13 cellular contexts compared by ENCODE assay signal in genomic region chr20:45340951-45341350, GRCh38. TPM values are rescaled to one million over a fixed set of nuclear protein-coding genes. Genes with fewer than 3 reads are reported as not detected.
DNase-seq lines count a peak whose midpoint lies in the region; ATAC-seq and TF ChIP-seq lines count a peak whose summit lies in the region.
"Had no signal": no experiment of that assay in that cellular context is flagged by ENCODE, and none has a peak within 500 bp of the region (broad histone marks: within the 10 kb centered on the region; RNA-seq: fewer than 3 reads in every experiment).

No MANE protein-coding gene starts in this region.

- CTCF ChIA-PET in Caco-2 (lab: Charles Lee): interaction anchor here (1.4 to 4.4 kb wide), 8 partner anchors 18 to 430 kb away, joined by 4 to 50 read pairs (median 17); partner anchors contain the start of gene SYS1
- CTCF ChIA-PET in WTC11 (lab: Charles Lee): interaction anchor here (1.0 to 4.4 kb wide), 9 partner anchors 21 to 96 kb away, joined by 3 to 27 read pairs (median 10); partner anchors contain the start of genes MATN4 and SYS1

- intact Hi-C loops in Caco-2 (cut with micrococcal nuclease; ENCODE audit: unreplicated experiment): no loop called here

- DNase-seq in Caco-2 (peak in 1 of 2 experiments; percentile 60), WTC11 (ENCODE audit: low spot score) (no peak), iPS-NIHi11 (ENCODE audit: low spot score) (peak; percentile 63)
- DNase-seq in stimulated activated CD4-positive, alpha-beta T cell treated with anti-CD3 and anti-CD28 coated beads, Interleukin-12 subunit alpha, Interleukin-12 subunit beta, amount 100 ng/mL, for 4 hours: no peak
- DNase-seq: activated T-cell treated with anti-CD3 and anti-CD28 coated beads, Interleukin-2, amount 50 U/mL, for 48 hours; brain microvascular endothelial cell; Kasumi-1; stimulated activated naive CD8-positive, alpha-beta T cell treated with anti-CD3 and anti-CD28 coated beads, Interleukin-15, Interleukin-2, amounts not matched to agents 100 U/mL and 50 U/mL, for 24 hours had no signal

- ATAC-seq in WTC11 (peak; percentile 7; the same call in 1 of the 2 replicates), GM21381 (IDR thresholded peaks at IDR 0.05; ENCODE audit: unreplicated experiment) (no peak), HG03095 (IDR thresholded peaks at IDR 0.05; ENCODE audit: unreplicated experiment) (no peak), GM21447 (IDR thresholded peaks at IDR 0.05; ENCODE audit: unreplicated experiment) (no peak)
- ATAC-seq: stimulated activated naive CD8-positive, alpha-beta T cell treated with anti-CD3 and anti-CD28 coated beads, Interleukin-15, Interleukin-2, amounts not matched to agents 100 U/mL and 50 U/mL, for 24 hours had no signal

- no peak overlapping the region for H2AFZ ChIP-seq in parathyroid adenoma

- H3K27me3 ChIP-seq in Caco-2 (replicated peaks; ENCODE audit: control insufficient read depth, insufficient read depth, low read length) (no peaks in the 10 kb centered on the region), parathyroid adenoma (ENCODE audit: control insufficient read depth, insufficient read depth, low read length) (no peaks in the 10 kb centered on the region)
- H3K27me3 ChIP-seq: brain microvascular endothelial cell had no signal

- H3K4me1 ChIP-seq in Caco-2 (peaks cover 100% of the 10 kb centered on the region), parathyroid adenoma (peaks cover 67% of the 10 kb centered on the region)

- H3K36me3 Mint-ChIP-seq in Caco-2 (ENCODE audit: insufficient read depth, unreplicated experiment) (peaks cover 100% of the 10 kb centered on the region), WTC11 (peaks cover 5% of the 10 kb centered on the region)

- POLR2A ChIA-PET in Caco-2 (lab: Charles Lee) (interaction anchor here (0.6 to 9.0 kb wide), 3 partner anchors 18 to 431 kb away, joined by 5 to 229 read pairs (median 9); partner anchors contain the start of gene SYS1), WTC11 (lab: Charles Lee) (interaction anchor here (1.2 to 2.4 kb wide), 2 partner anchors 21 to 31 kb away, joined by 3 to 11 read pairs; partner anchors contain the start of gene SYS1)

- H3K4me3 ChIP-seq in Caco-2 (ENCODE audit: low read depth, low read length) (peak overlapping the region; percentile 24; the same call in 1 of the 2 replicates), parathyroid adenoma (ENCODE audit: low read depth, low read length) (no peak overlapping the region)
- H3K4me3 ChIP-seq: BLaER1 treated with 17β-estradiol and CSF1 and Interleukin-3, amounts not matched to agents 10 nM and 100 nM had no signal

- peaks cover 95% of the 10 kb centered on the region for H3K4me1 Mint-ChIP-seq in Caco-2 (ENCODE audit: low read depth, unreplicated experiment)
- peaks cover 95% of the 10 kb centered on the region for H3K4me1 Mint-ChIP-seq in WTC11

- TF ChIP-seq CTCF in Caco-2 (IDR thresholded peaks at IDR 0.05; ENCODE audit: insufficient read depth in 1 of 2, low read depth in 1 of 2, low read length in 1 of 2, severe bottlenecking in 1 of 2, unreplicated experiment in 1 of 2) (no peak), WTC11 (IDR thresholded peaks at IDR 0.05) (no peak), parathyroid adenoma (IDR thresholded peaks at IDR 0.05) (no peak)

- H3K36me3 ChIP-seq in Caco-2 (ENCODE audit: control insufficient read depth, insufficient read depth, low read length): peaks cover 11% of the 10 kb centered on the region
- no peaks in the 10 kb centered on the region for H3K36me3 ChIP-seq in parathyroid adenoma (ENCODE audit: control insufficient read depth, insufficient read depth, low read length)
- H3K36me3 ChIP-seq: BLaER1 treated with 17β-estradiol and CSF1 and Interleukin-3, amounts not matched to agents 10 nM and 100 nM had no signal

- peak overlapping the region; percentile 33 for H3K4me2 ChIP-seq in parathyroid adenoma (ENCODE audit: low read length)

- H3K27ac Mint-ChIP-seq in Caco-2 (ENCODE audit: unreplicated experiment): peak overlapping the region; percentile 77
- H3K27ac Mint-ChIP-seq in WTC11: peak overlapping the region; percentile 98

- BruUV-seq in Caco-2 (replicated peaks; lab: Mats Ljungman, UMichigan): no TSS peak

- peaks cover 4% of the 10 kb centered on the region for H3K79me2 ChIP-seq in parathyroid adenoma

- H3K4me3 Mint-ChIP-seq in Caco-2 (ENCODE audit: unreplicated experiment) (peak overlapping the region; percentile 97), WTC11 (peak overlapping the region; percentile 65)

- H3K9me3 ChIP-seq in Caco-2: no peaks in the 10 kb centered on the region
- no peaks in the 10 kb centered on the region for H3K9me3 ChIP-seq in parathyroid adenoma (ENCODE audit: control insufficient read depth, low read length)
- H3K9me3 ChIP-seq: BLaER1 treated with 17β-estradiol and CSF1 and Interleukin-3, amounts not matched to agents 10 nM and 100 nM had no signal

- H3K9me3 Mint-ChIP-seq in Caco-2 (ENCODE audit: unreplicated experiment) (no peaks in the 10 kb centered on the region), WTC11 (no peaks in the 10 kb centered on the region)

- H3K27ac ChIP-seq in parathyroid adenoma: peak overlapping the region; percentile 95
- H3K27ac ChIP-seq: BLaER1 treated with 17β-estradiol and CSF1 and Interleukin-3, amounts not matched to agents 10 nM and 100 nM had no signal

- H3K9ac ChIP-seq in parathyroid adenoma: no peak overlapping the region
- H3K9ac ChIP-seq: BLaER1 treated with 17β-estradiol and CSF1 and Interleukin-3, amounts not matched to agents 10 nM and 100 nM had no signal

- H3K27me3 Mint-ChIP-seq in Caco-2 (ENCODE audit: insufficient read depth, unreplicated experiment): no peaks in the 10 kb centered on the region
- no peaks in the 10 kb centered on the region for H3K27me3 Mint-ChIP-seq in WTC11 (ENCODE audit: low read depth)

TF ChIP-seq in WTC11, 78 proteins besides CTCF, POLR2A, EP300 and RAD21 (continues in another document):
- TF ChIP-seq EMX1 (CRISPR knock-in tag; IDR thresholded peaks at IDR 0.05): no peak
- TF ChIP-seq USF1 (CRISPR knock-in tag; IDR thresholded peaks at IDR 0.05): peak; percentile 95
- no peak for TF ChIP-seq ZNF281 (CRISPR knock-in tag; IDR thresholded peaks at IDR 0.05)
- no peak for TF ChIP-seq PRRX2 (CRISPR knock-in tag; IDR thresholded peaks at IDR 0.05)
- TF ChIP-seq TEAD1 (CRISPR knock-in tag; IDR thresholded peaks at IDR 0.05): peak; percentile 26; the same call in 1 of the 2 replicates
- no peak for TF ChIP-seq NR2C2 (CRISPR knock-in tag; IDR thresholded peaks at IDR 0.05)
- no peak for TF ChIP-seq SMAD4 (CRISPR knock-in tag; IDR thresholded peaks at IDR 0.05)
- peak; percentile 95 for TF ChIP-seq USF2 (CRISPR knock-in tag; IDR thresholded peaks at IDR 0.05)
- TF ChIP-seq MAX (CRISPR knock-in tag; IDR thresholded peaks at IDR 0.05): peak; percentile 36; the same call in 1 of the 2 replicates
- TF ChIP-seq GABPB1 (CRISPR knock-in tag; IDR thresholded peaks at IDR 0.05): no peak
- TF ChIP-seq JUN (CRISPR knock-in tag; IDR thresholded peaks at IDR 0.05): no peak
- no peak for TF ChIP-seq ZNF396 (CRISPR knock-in tag; IDR thresholded peaks at IDR 0.05; ENCODE audit: borderline replicate concordance)

RNA-seq across cellular contexts. Expression of gene SDC4, which starts 7.3 kb away (rescaled TPM):
- total RNA-seq in Caco-2 (2022) (227 and 242 TPM in 2 replicates), WTC11 (2021) (64.0 to 69.6 TPM (median 69.5 TPM) in 3 replicates)

RNA-seq across cellular contexts. Expression of gene SYS1, which starts 22.0 kb away (rescaled TPM):
- total RNA-seq in Caco-2 (2022) (62.1 and 67.1 TPM in 2 replicates), WTC11 (2021) (15.4 to 20.1 TPM (median 16.4 TPM) in 3 replicates)

RNA-seq across cellular contexts. Expression of gene MATN4, which starts 32.9 kb away (rescaled TPM):
- total RNA-seq in Caco-2 (2022): not detected in 2 replicates
- total RNA-seq in WTC11 (2021): 1.9 to 2.5 TPM (median 2.2 TPM) in 3 replicates

RNA-seq across cellular contexts. Expression of gene RBPJL, which starts 34.3 kb away (rescaled TPM):
- not detected in 2 replicates for total RNA-seq in Caco-2 (2022)
- total RNA-seq in WTC11 (2021): 0.78 to 0.85 TPM (median 0.80 TPM) in 3 replicates

RNA-seq across cellular contexts. Expression of gene TP53TG5, which starts 37.2 kb away (rescaled TPM):
- not detected in 2 replicates for total RNA-seq in Caco-2 (2022)
- 0.37 to 0.85 TPM in 2 of 3 replicates, not detected in the other for total RNA-seq in WTC11 (2021)
